In the genomic region with DNA sequence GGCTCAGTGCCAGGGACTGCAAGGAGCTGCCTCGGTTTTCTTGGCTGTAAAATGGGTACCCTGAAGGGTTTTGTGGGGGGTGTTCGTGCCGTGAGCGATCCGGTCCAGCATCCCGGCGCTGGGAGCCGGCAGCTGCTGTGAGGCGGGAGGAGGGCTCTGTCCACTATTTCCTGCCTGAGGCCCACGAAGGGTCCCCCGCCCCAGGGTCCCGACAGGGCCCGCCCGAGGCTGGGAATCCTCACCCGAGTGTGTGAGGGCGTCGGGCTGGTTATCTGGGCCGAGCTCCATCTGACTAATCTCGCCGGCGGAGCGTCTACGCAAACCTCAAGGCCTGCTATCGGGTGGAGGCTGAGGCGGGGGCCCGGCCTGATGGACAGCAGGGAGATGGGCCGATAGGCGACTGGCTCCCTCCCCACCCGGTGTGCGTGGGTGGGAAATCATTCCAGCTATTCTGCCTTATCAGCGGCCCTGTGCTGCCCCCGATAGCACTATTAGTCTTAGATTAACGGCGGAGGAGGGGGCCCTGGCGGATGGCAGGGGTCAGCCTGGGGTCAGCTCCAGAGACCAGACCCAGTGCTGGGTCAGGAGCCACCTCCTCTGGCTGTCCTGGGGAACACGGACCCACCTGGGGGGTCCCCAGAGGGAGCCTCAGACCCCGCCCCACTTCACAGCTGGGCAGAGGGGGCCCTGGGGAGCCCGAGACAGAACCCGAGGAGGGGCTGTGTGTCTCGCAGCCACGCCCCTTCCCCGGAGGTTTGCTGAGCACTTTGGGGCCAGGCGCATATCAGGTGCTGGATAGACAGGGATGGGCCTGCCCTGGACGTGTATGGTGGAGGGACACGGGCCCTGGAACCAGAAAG, we compare ENCODE assay signal across 22 cellular contexts. TPM values are rescaled to one million over a fixed set of nuclear protein-coding genes. Genes with fewer than 3 reads are reported as not detected.
DNase-seq lines count a peak whose midpoint lies in the region; ATAC-seq and TF ChIP-seq lines count a peak whose summit lies in the region.
"Had no signal": no experiment of that assay in that cellular context is flagged by ENCODE, and none has a peak within 500 bp of the region (broad histone marks: within the 10 kb centered on the region; RNA-seq: fewer than 3 reads in every experiment).

No MANE protein-coding gene starts in this region.

- no peak for TF ChIP-seq EP300 in stomach (IDR thresholded peaks at IDR 0.05)
- no peak for TF ChIP-seq EP300 in esophagus muscularis mucosa (IDR thresholded peaks at IDR 0.05)

- H3K36me3 ChIP-seq in heart left ventricle (no peaks in the 10 kb centered on the region), stomach (peaks cover 0 to 24% (median 2%) of the 10 kb centered on the region in 4 donors), osteoblast (ENCODE audit: insufficient read depth, low read length) (no peaks in the 10 kb centered on the region), esophagus muscularis mucosa (no peaks in the 10 kb centered on the region)

- no peaks in the 10 kb centered on the region for H4K20me1 ChIP-seq in osteoblast (ENCODE audit: insufficient read depth, low read length)

- WGBS in heart left ventricle, 4 donors: 70 to 80% (median 73%) methylated on average over 19 to 45 of the region's 45 CpGs
- 26 to 47% (median 37%) methylated on average over 18 to 45 of the region's 45 CpGs for WGBS in stomach, 5 donors
- 61% methylated on average over 17 of the region's 45 CpGs for WGBS in esophagus muscularis mucosa

- no peak for DNase-seq in heart left ventricle
- no peak for DNase-seq in Right ventricle myocardium inferior (ENCODE audit: missing footprints)
- peak; percentile 22 for DNase-seq in astrocyte of the hippocampus (ENCODE audit: low read depth, low spot score)
- peak; percentile 59 for DNase-seq in iPS-NIHi7 (ENCODE audit: extremely low spot score)
- DNase-seq in stomach: no peak
- no peak for DNase-seq in osteoblast (ENCODE audit: insufficient read length, low spot score, missing footprints)
- no peak for DNase-seq in esophagus muscularis mucosa (ENCODE audit: extremely low spot score)
- no peak for DNase-seq in activated T-cell treated with anti-CD3 and anti-CD28 coated beads, Interleukin-2, amount 50 U/mL, for 48 hours
- DNase-seq: activated CD4-positive, alpha-beta T cell treated with anti-CD3 and anti-CD28 coated beads for 4 hours; activated gamma-delta T cell treated with Interleukin-2 at 50 U/mL for 16 hours; amniotic stem cell; DMS53; foreskin keratinocyte; naive thymus-derived CD4-positive, alpha-beta T cell; NCI-H1417 treated with DMSO at 0.1 percent for 48 hours; NCI-H2171; NCI-H774; PC-9; psoas muscle; T1000 had no signal

- intact Hi-C loops in heart left ventricle (cut with DNase I) (no loop called here), Right ventricle myocardium inferior (cut with DNase I) (no loop called here), stomach (cut with DNase I; ENCODE audit: low total_unique reads) (no loop called here), esophagus muscularis mucosa (cut with DNase I) (no loop called here)

- ATAC-seq in heart left ventricle (peak in 3 of 4 donors; percentile 11 to 31 (median 27)), Right ventricle myocardium inferior (no peak)
- ATAC-seq: foreskin keratinocyte; naive thymus-derived CD4-positive, alpha-beta T cell; psoas muscle had no signal

- H3K4me3 ChIP-seq in heart left ventricle (no peak overlapping the region), stomach (peak overlapping the region in 1 of 4 donors; percentile 6), osteoblast (ENCODE audit: insufficient read depth, low read length) (no peak overlapping the region), esophagus muscularis mucosa (no peak overlapping the region)
- H3K4me3 ChIP-seq: lung, PC-9, psoas muscle, SK-N-MC had no signal

- no peak overlapping the region for H3K4me2 ChIP-seq in osteoblast (ENCODE audit: insufficient read depth, low read length)
- H3K4me2 ChIP-seq: PC-9 had no signal

- no peaks in the 10 kb centered on the region for H3K79me2 ChIP-seq in osteoblast (ENCODE audit: insufficient read depth, low read length)

- TF ChIP-seq CTCF in heart left ventricle (IDR thresholded peaks at IDR 0.05): no peak
- TF ChIP-seq CTCF in stomach (IDR thresholded peaks at IDR 0.05): no peak
- no peak for TF ChIP-seq CTCF in osteoblast (IDR thresholded peaks at IDR 0.05; ENCODE audit: extremely low read depth, low read depth, low read length)
- no peak for TF ChIP-seq CTCF in esophagus muscularis mucosa (IDR thresholded peaks at IDR 0.05)

- TF ChIP-seq POLR2A in heart left ventricle (IDR thresholded peaks at IDR 0.05): no peak
- TF ChIP-seq POLR2A in stomach (IDR thresholded peaks at IDR 0.05): no peak
- TF ChIP-seq POLR2A in esophagus muscularis mucosa (IDR thresholded peaks at IDR 0.05; ENCODE audit: low read depth): no peak

- no peaks in the 10 kb centered on the region for H3K9me3 ChIP-seq in heart left ventricle
- H3K9me3 ChIP-seq in stomach: no peaks in the 10 kb centered on the region
- H3K9me3 ChIP-seq in osteoblast (ENCODE audit: low read depth, low read length): no peaks in the 10 kb centered on the region
- H3K9me3 ChIP-seq in esophagus muscularis mucosa: no peaks in the 10 kb centered on the region
- H3K9me3 ChIP-seq: psoas muscle had no signal

- H3K27me3 ChIP-seq in heart left ventricle (no peaks in the 10 kb centered on the region), stomach (peaks cover 0 to 32% (median 0%) of the 10 kb centered on the region in 3 donors), osteoblast (ENCODE audit: insufficient read depth, low read length) (no peaks in the 10 kb centered on the region), esophagus muscularis mucosa (peaks cover 0 to 34% (median 0%) of the 10 kb centered on the region in 4 donors)
- H3K27me3 ChIP-seq: foreskin keratinocyte had no signal

- H3K27ac ChIP-seq in heart left ventricle (no peak overlapping the region), stomach (peak overlapping the region; percentile 59 to 88 (median 85)), osteoblast (ENCODE audit: low read depth, low read length) (no peak overlapping the region), esophagus muscularis mucosa (replicated peaks in 1 of 4) (no peak overlapping the region)
- H3K27ac ChIP-seq: foreskin keratinocyte, PC-9, psoas muscle, SK-N-MC had no signal

- H3K4me1 ChIP-seq in heart left ventricle (peaks cover 0 to 27% (median 10%) of the 10 kb centered on the region in 12 donors), stomach (peaks cover 40 to 60% (median 54%) of the 10 kb centered on the region in 4 donors), osteoblast (ENCODE audit: insufficient read depth, low read length) (no peaks in the 10 kb centered on the region), esophagus muscularis mucosa (peaks cover 0 to 16% (median 8%) of the 10 kb centered on the region in 4 donors)
- H3K4me1 ChIP-seq: foreskin keratinocyte, psoas muscle had no signal

- H2AFZ ChIP-seq in osteoblast (ENCODE audit: low read length): no peak overlapping the region
- H2AFZ ChIP-seq: PC-9 had no signal

RNA-seq across cellular contexts. Expression of a gene that starts 44.7 kb away (rescaled TPM):
- total RNA-seq in heart left ventricle (1 to 10 TPM; 1.3 to 6.1 (median 4.1) TPM), Right ventricle myocardium inferior (4.1 TPM), stomach (10 to 100 TPM in 4 of 5 donors, 1 to 10 TPM in 1; 3.9 to 85.7 (median 20.5) TPM), osteoblast (0.88 and 2.2 TPM in 2 replicates), esophagus muscularis mucosa (1 to 10 TPM in 2 of 4 donors, under 1 TPM in 2; 0.42 to 1.4 (median 1.0) TPM)
- polyA plus RNA-seq in heart left ventricle (1 to 10 TPM; 1.6 to 6.3 TPM), stomach (10 to 100 TPM in 1 of 3 donors, 1 to 10 TPM in 2; 4.1 to 10.6 (median 4.2) TPM)

Comparison
In these comparisons a context has a peak if more than half of its experiments do, and no peak if none do; other contexts are left out.
1. DNase-seq: peak in astrocyte of the hippocampus (single experiment) and iPS-NIHi7 (single experiment); none in heart left ventricle (0 of 5), Right ventricle myocardium inferior (single experiment), stomach (single experiment), osteoblast (single experiment), esophagus muscularis mucosa (single experiment) and activated T-cell treated with anti-CD3 and anti-CD28 coated beads, Interleukin-2, amount 50 U/mL, for 48 hours (0 of 2).
2. H3K27ac ChIP-seq: peak in stomach (5 of 5); none in heart left ventricle (0 of 12), osteoblast (single experiment) and esophagus muscularis mucosa (0 of 4).